ENCODE assay signal across 13 cellular contexts in the genomic region with DNA sequence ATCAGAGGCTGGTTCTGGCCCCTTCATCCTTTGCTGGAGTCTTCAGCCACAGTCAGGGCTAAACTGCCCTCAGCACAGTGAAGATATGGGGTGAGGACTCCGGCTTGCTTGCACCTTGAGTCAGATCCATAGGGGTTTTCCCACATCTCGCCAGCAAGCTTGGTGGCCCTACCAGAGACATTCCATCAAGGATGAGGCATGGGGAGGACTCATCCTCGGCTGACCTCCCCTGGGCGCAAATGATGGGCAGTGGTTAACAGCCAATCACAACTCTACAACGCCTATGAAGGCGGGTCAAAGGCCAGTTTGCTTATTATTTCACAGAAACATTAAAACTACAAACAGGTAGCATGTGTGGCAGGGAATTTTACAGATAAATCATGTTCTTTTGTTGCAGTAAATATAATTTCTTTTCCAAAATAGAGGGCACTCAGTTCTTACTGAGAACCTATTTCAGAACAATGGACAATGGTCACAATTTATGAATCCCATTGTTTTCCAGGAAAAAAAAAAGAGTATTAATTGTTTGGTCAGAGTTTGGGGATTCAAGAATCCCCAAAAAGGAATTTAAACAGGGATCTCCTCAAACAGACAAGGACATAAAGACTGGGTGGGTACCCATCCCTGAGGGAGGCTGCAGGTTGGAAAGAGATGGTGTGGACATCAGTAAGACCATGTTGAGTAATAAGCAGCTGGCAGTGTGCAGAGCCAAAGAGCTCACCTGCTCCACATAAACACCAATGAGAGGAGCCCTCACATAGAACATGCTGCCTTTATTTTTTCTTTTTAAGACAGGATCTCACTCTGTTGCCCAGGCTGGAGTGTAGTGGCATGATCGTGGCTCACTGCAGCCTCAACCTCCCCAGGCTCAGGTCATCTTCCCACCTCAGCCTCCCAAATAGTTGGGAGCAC. TPM values are rescaled to one million over a fixed set of nuclear protein-coding genes. Genes with fewer than 3 reads are reported as not detected.
DNase-seq lines count a peak whose midpoint lies in the region; ATAC-seq and TF ChIP-seq lines count a peak whose summit lies in the region.
"Had no signal": no experiment of that assay in that cellular context is flagged by ENCODE, and none has a peak within 500 bp of the region (broad histone marks: within the 10 kb centered on the region; RNA-seq: fewer than 3 reads in every experiment).

No MANE protein-coding gene starts in this region.

- DNase-seq in AG08395 (ENCODE audit: low spot score) (peak; percentile 94), HT1080 (ENCODE audit: low read depth) (peak; percentile 83), brain microvascular endothelial cell (peak; percentile 91), kidney tubule cell (ENCODE audit: low spot score) (peak; percentile 99), H4 (ENCODE audit: low spot score) (no peak), natural killer cell (no peak), KBM-7 (no peak)
- no peak for DNase-seq in stimulated activated CD4-positive, alpha-beta T cell treated with anti-CD3 and anti-CD28 coated beads, Interleukin-4, amount 100 ng/mL, for 24 hours
- DNase-seq: activated B cell treated with CpG ODN at 0.5 μM for 24 hours, NCI-H1694 had no signal

- TF ChIP-seq CTCF in brain microvascular endothelial cell (IDR thresholded peaks at IDR 0.05; ENCODE audit: low read depth, low read length, missing control alignments) (no peak), natural killer cell (IDR thresholded peaks at IDR 0.05) (no peak)

- in situ Hi-C loops in brain microvascular endothelial cell (cut with HindIII; ENCODE audit: low pct_ligation_motif_present, low sequenced_read_pairs) (no loop called here), KBM-7 (cut with MboI; ENCODE audit: low pct_unique_long_range_greater_than_20kb, low sequenced_read_pairs) (no loop called here)

- no peaks in the 10 kb centered on the region for H3K27me3 Mint-ChIP-seq in natural killer cell (ENCODE audit: low read depth in 2 of 2)
- H3K27me3 Mint-ChIP-seq: activated T-helper 17 cell treated with anti-CD3 and anti-CD28 coated beads, Interleukin-2, amount 50 U/mL, for 72 hours had no signal

- intact Hi-C loops in natural killer cell (cut with micrococcal nuclease): no loop called here

- H3K36me3 ChIP-seq in brain microvascular endothelial cell (replicated peaks): no peaks in the 10 kb centered on the region

- no peak overlapping the region for H3K27ac ChIP-seq in brain microvascular endothelial cell
- H3K27ac ChIP-seq: hepatocyte, PC-9 had no signal

- peaks cover 8 to 14% of the 10 kb centered on the region in 2 donors for H3K4me1 Mint-ChIP-seq in natural killer cell
- H3K4me1 Mint-ChIP-seq: activated B cell treated with CpG ODN at 0.5 μM for 24 hours; activated T-helper 17 cell treated with anti-CD3 and anti-CD28 coated beads, Interleukin-2, amount 50 U/mL, for 72 hours had no signal

- no peaks in the 10 kb centered on the region for H3K27me3 ChIP-seq in brain microvascular endothelial cell (replicated peaks)
- H3K27me3 ChIP-seq: hepatocyte had no signal

- no peak overlapping the region for H3K27ac Mint-ChIP-seq in natural killer cell
- H3K27ac Mint-ChIP-seq: activated B cell treated with CpG ODN at 0.5 μM for 24 hours; activated T-helper 17 cell treated with anti-CD3 and anti-CD28 coated beads, Interleukin-2, amount 50 U/mL, for 72 hours had no signal

- no peaks in the 10 kb centered on the region for H3K9me3 Mint-ChIP-seq in natural killer cell
- H3K9me3 Mint-ChIP-seq: activated B cell treated with CpG ODN at 0.5 μM for 24 hours; activated T-helper 17 cell treated with anti-CD3 and anti-CD28 coated beads, Interleukin-2, amount 50 U/mL, for 72 hours had no signal

- H3K4me3 Mint-ChIP-seq in natural killer cell: no peak overlapping the region
- H3K4me3 Mint-ChIP-seq: activated B cell treated with CpG ODN at 0.5 μM for 24 hours; activated T-helper 17 cell treated with anti-CD3 and anti-CD28 coated beads, Interleukin-2, amount 50 U/mL, for 72 hours had no signal

- H3K4me3 ChIP-seq in brain microvascular endothelial cell (ENCODE audit: low read depth, low read length): no peak overlapping the region
- H3K4me3 ChIP-seq: hepatocyte, PC-9 had no signal

- no peaks in the 10 kb centered on the region for H3K36me3 Mint-ChIP-seq in natural killer cell

- ATAC-seq in natural killer cell: no peak
- ATAC-seq: activated T-helper 17 cell treated with anti-CD3 and anti-CD28 coated beads, Interleukin-2, amount 50 U/mL, for 72 hours had no signal

RNA-seq across cellular contexts. Expression of gene PLAAT3, which starts 14.8 kb away (rescaled TPM):
- total RNA-seq in HT1080 (2014; rRNA removed; shearing (Covaris generic)): 27.8 and 28.6 TPM in 2 replicates
- 40.9 and 46.7 TPM in 2 replicates for polyA plus RNA-seq in HT1080 (2015; cell fraction: cytosol; rRNA removed)
- polyA plus RNA-seq in HT1080 (2015; cell fraction: nucleus; rRNA removed): 20.8 and 21.2 TPM in 2 replicates
- total RNA-seq in H4 (2014; rRNA removed; shearing (Covaris generic)): 4.7 and 9.0 TPM in 2 replicates
- 10 to 100 TPM; 32.5 to 34.1 (median 34.1) TPM for total RNA-seq in natural killer cell

RNA-seq across cellular contexts. Expression of gene PLAAT2, which starts 36.3 kb away (rescaled TPM):
- total RNA-seq in HT1080 (2014; rRNA removed; shearing (Covaris generic)): not detected in 2 replicates
- polyA plus RNA-seq in HT1080 (2015; cell fraction: cytosol; rRNA removed): 0.12 and 0.14 TPM in 2 replicates
- polyA plus RNA-seq in HT1080 (2015; cell fraction: nucleus; rRNA removed): 0.28 TPM in 1 of 2 replicates, not detected in the other
- total RNA-seq in H4 (2014; rRNA removed; shearing (Covaris generic)): not detected in 2 replicates
- 1 to 10 TPM; 1.6 to 5.6 (median 4.6) TPM for total RNA-seq in natural killer cell
- total RNA-seq: activated B cell treated with CpG ODN at 0.5 μM for 24 hours; activated T-helper 17 cell treated with anti-CD3 and anti-CD28 coated beads, Interleukin-2, amount 50 U/mL, for 72 hours had no signal

Comparison
In these comparisons a context has a peak if more than half of its experiments do, and no peak if none do; other contexts are left out.
1. DNase-seq: peak in AG08395 (single experiment), HT1080 (single experiment), brain microvascular endothelial cell (single experiment) and kidney tubule cell (single experiment); none in H4 (single experiment), stimulated activated CD4-positive, alpha-beta T cell treated with anti-CD3 and anti-CD28 coated beads, Interleukin-4, amount 100 ng/mL, for 24 hours (single experiment), natural killer cell (single experiment) and KBM-7 (single experiment).